ENCODE assay signal across 1 cellular context in genomic region chr2:30823452-30823851, GRCh38.
TF ChIP-seq lines count a peak whose summit lies in the region.

No MANE protein-coding gene starts in this region.

TF ChIP-seq in SK-N-SH, 30 proteins besides CTCF, POLR2A, EP300 and RAD21 (continued from another document):
- TF ChIP-seq REST (IDR thresholded peaks at IDR 0.05; ENCODE audit: low read depth, low read length) (no peak), RFX5 (IDR thresholded peaks at IDR 0.05; ENCODE audit: low read length) (no peak), FOXM1 (IDR thresholded peaks at IDR 0.05; ENCODE audit: low read depth) (no peak), GABPA (IDR thresholded peaks at IDR 0.05; ENCODE audit: low read depth) (no peak), JUND (IDR thresholded peaks at IDR 0.05) (no peak)
